Comparison of ENCODE assay signal across 20 cellular contexts in genomic region chr3:46665763-46666470, GRCh38. TPM values are rescaled to one million over a fixed set of nuclear protein-coding genes. Genes with fewer than 3 reads are reported as not detected.
A peak's percentile ranks its signal among the peaks of the same experiment; 100 is the strongest.
DNase-seq lines count a peak whose midpoint lies in the region; ATAC-seq and TF ChIP-seq lines count a peak whose summit lies in the region.
"Had no signal": no experiment of that assay in that cellular context is flagged by ENCODE, and none has a peak within 500 bp of the region (broad histone marks: within the 10 kb centered on the region; RNA-seq: fewer than 3 reads in every experiment).

No MANE protein-coding gene starts in this region.

- no peak overlapping the region for H3K27ac Mint-ChIP-seq in activated naive CD4-positive, alpha-beta T cell treated with anti-CD3 and anti-CD28 coated beads, Interleukin-2, amount 50 U/mL, for 72 hours
- H3K27ac Mint-ChIP-seq: activated CD4-positive, alpha-beta T cell treated with anti-CD3 and anti-CD28 coated beads for 36 hours; activated naive CD8-positive, alpha-beta T cell treated with anti-CD3 and anti-CD28 coated beads, Interleukin-2, amount 10 ng/mL, durations not matched to agents 7 days and 5 days; T-helper 2 cell treated with Interferon-gamma antibody and Interleukin-4, amounts not matched to agents 5 μg/mL and 100 μg/mL, for 36 hours had no signal

- H3K36me3 ChIP-seq in heart right ventricle = peaks cover 0 to 10% (median 0%) of the 10 kb centered on the region in 9 donors
- H3K36me3 ChIP-seq in left ventricle myocardium inferior = no peaks in the 10 kb centered on the region
- no peaks in the 10 kb centered on the region for H3K36me3 ChIP-seq in upper lobe of right lung

- TF ChIP-seq CTCF in heart right ventricle (IDR thresholded peaks at IDR 0.05) = no peak
- no peak for TF ChIP-seq CTCF in left ventricle myocardium inferior (IDR thresholded peaks at IDR 0.05; ENCODE audit: borderline replicate concordance)
- TF ChIP-seq CTCF in upper lobe of right lung (IDR thresholded peaks at IDR 0.05) = no peak

- no peaks in the 10 kb centered on the region for H3K9me3 Mint-ChIP-seq in activated naive CD4-positive, alpha-beta T cell treated with anti-CD3 and anti-CD28 coated beads, Interleukin-2, amount 50 U/mL, for 72 hours
- H3K9me3 Mint-ChIP-seq: activated naive CD8-positive, alpha-beta T cell treated with anti-CD3 and anti-CD28 coated beads, Interleukin-2, amount 10 ng/mL, durations not matched to agents 7 days and 5 days; T-helper 2 cell treated with Interferon-gamma antibody and Interleukin-4, amounts not matched to agents 5 μg/mL and 100 μg/mL, for 36 hours had no signal

- 74 to 75% methylated on average over 9 of the region's 9 CpGs for WGBS in heart right ventricle, 2 donors

- no peak overlapping the region for H3K4me3 ChIP-seq in heart right ventricle
- no peak overlapping the region for H3K4me3 ChIP-seq in left ventricle myocardium inferior
- H3K4me3 ChIP-seq in upper lobe of right lung = no peak overlapping the region
- H3K4me3 ChIP-seq: gastrocnemius medialis had no signal

- H3K27me3 ChIP-seq in heart right ventricle (no peaks in the 10 kb centered on the region), left ventricle myocardium inferior (ENCODE audit: low read depth) (no peaks in the 10 kb centered on the region), upper lobe of right lung (no peaks in the 10 kb centered on the region)
- H3K27me3 ChIP-seq: gastrocnemius medialis had no signal

- no peaks in the 10 kb centered on the region for H3K36me3 Mint-ChIP-seq in activated naive CD4-positive, alpha-beta T cell treated with anti-CD3 and anti-CD28 coated beads, Interleukin-2, amount 50 U/mL, for 72 hours
- H3K36me3 Mint-ChIP-seq: activated naive CD8-positive, alpha-beta T cell treated with anti-CD3 and anti-CD28 coated beads, Interleukin-2, amount 10 ng/mL, durations not matched to agents 7 days and 5 days had no signal

- ATAC-seq in heart right ventricle = peak in 1 of 8 donors; percentile 0
- no peak for ATAC-seq in left ventricle myocardium superior
- ATAC-seq in upper lobe of right lung = no peak
- no peak for ATAC-seq in activated naive CD4-positive, alpha-beta T cell treated with anti-CD3 and anti-CD28 coated beads, Interleukin-2, amount 50 U/mL, for 72 hours
- ATAC-seq: activated CD4-positive, alpha-beta T cell treated with anti-CD3 and anti-CD28 coated beads for 36 hours; gastrocnemius medialis had no signal

- H3K27ac ChIP-seq in heart right ventricle = peak overlapping the region; percentile 38 to 91 (median 80)
- peak overlapping the region; percentile 86 for H3K27ac ChIP-seq in left ventricle myocardium inferior (replicated peaks)
- no peak overlapping the region for H3K27ac ChIP-seq in upper lobe of right lung
- H3K27ac ChIP-seq: gastrocnemius medialis had no signal

- no peaks in the 10 kb centered on the region for H3K9me3 ChIP-seq in heart right ventricle
- no peaks in the 10 kb centered on the region for H3K9me3 ChIP-seq in left ventricle myocardium inferior (replicated peaks)
- no peaks in the 10 kb centered on the region for H3K9me3 ChIP-seq in upper lobe of right lung
- H3K9me3 ChIP-seq: gastrocnemius medialis had no signal

- H3K4me1 ChIP-seq in heart right ventricle (peaks cover 10 to 72% (median 47%) of the 10 kb centered on the region in 9 donors), left ventricle myocardium inferior (peaks cover 84% of the 10 kb centered on the region), upper lobe of right lung (peaks cover 10% of the 10 kb centered on the region)

- DNase-seq in heart right ventricle (no peak), left ventricle myocardium superior (no peak), NCI-H748 treated with DMSO at 0.1 percent for 48 hours (lab: John Stamatoyannopoulos, UW) (peak; percentile 56), left ventricle myocardium inferior (no peak), upper lobe of right lung (peak; percentile 41), NCI-H1930 (lab: John Stamatoyannopoulos, UW) (no peak), globus pallidus (ENCODE audit: low spot score) (no peak)
- DNase-seq in activated naive CD4-positive, alpha-beta T cell treated with anti-CD3 and anti-CD28 coated beads, Interleukin-2, amount 50 U/mL, for 72 hours (ENCODE audit: low spot score in 2 of 2) = no peak
- DNase-seq: activated CD4-positive, alpha-beta T cell treated with anti-CD3 and anti-CD28 coated beads for 36 hours; activated naive CD8-positive, alpha-beta T cell treated with anti-CD3 and anti-CD28 coated beads, Interleukin-2, amount 10 ng/mL, durations not matched to agents 7 days and 5 days; central memory CD4-positive, alpha-beta T cell; midbrain; NCI-H1105 treated with DMSO at 0.1 percent for 48 hours; NCI-H526 treated with DMSO at 0.1 percent for 48 hours; nucleus accumbens; SHP77 treated with DMSO at 0.1 percent for 48 hours; small intestine; stimulated activated naive CD4-positive, alpha-beta T cell treated with Interleukin-2 at 50 U/mL for 16 hours had no signal

- intact Hi-C loops in heart right ventricle (cut with DNase I) = loop anchor here in 2 of 10 donors (2.0 to 10.0 kb wide), 2 partner anchors 29 to 101 kb away; partner anchors contain the start of gene LRRC2 (in 2 of the 2)
- intact Hi-C loops in left ventricle myocardium superior (cut with micrococcal nuclease) = no loop called here
- intact Hi-C loops in left ventricle myocardium inferior (cut with micrococcal nuclease) = no loop called here
- intact Hi-C loops in upper lobe of right lung (cut with DNase I) = no loop called here

RNA-seq across cellular contexts. Expression of gene ALS2CL, which starts 27.6 kb away (rescaled TPM):
- total RNA-seq in heart right ventricle = 10 to 100 TPM; 16.3 to 41.6 (median 21.6) TPM
- polyA plus RNA-seq in heart right ventricle = 100 to 1,000 TPM in 1 of 2 donors, 10 to 100 TPM in 1; 15.6 to 102 TPM
- total RNA-seq in left ventricle myocardium superior = 33.1 TPM
- total RNA-seq in left ventricle myocardium inferior = 33.7 TPM
- 64.5 TPM for total RNA-seq in upper lobe of right lung
- 1 to 10 TPM; 2.0 to 8.1 TPM for total RNA-seq in activated naive CD4-positive, alpha-beta T cell treated with anti-CD3 and anti-CD28 coated beads, Interleukin-2, amount 50 U/mL, for 72 hours

RNA-seq across cellular contexts. Expression of gene TMIE, which starts 35.3 kb away (rescaled TPM):
- total RNA-seq in heart right ventricle = 1 to 10 TPM in 1 of 10 donors, under 1 TPM in 8, not detected in 1; 0.21 to 1.1 (median 0.48) TPM
- 1 to 10 TPM in 1 of 2 donors, under 1 TPM in 1; 0.39 to 1.2 TPM for polyA plus RNA-seq in heart right ventricle
- 0.74 TPM for total RNA-seq in left ventricle myocardium superior
- total RNA-seq in left ventricle myocardium inferior = 1.5 TPM
- 1.7 TPM for total RNA-seq in upper lobe of right lung
- total RNA-seq in activated naive CD4-positive, alpha-beta T cell treated with anti-CD3 and anti-CD28 coated beads, Interleukin-2, amount 50 U/mL, for 72 hours = 1 to 10 TPM in 1 of 2 donors, under 1 TPM in 1; 0.84 to 1.0 TPM

RNA-seq across cellular contexts. Expression of gene PRSS50, which starts 51.8 kb away (rescaled TPM):
- under 1 TPM in 8 of 10 donors, not detected in 2; 0.09 to 0.37 (median 0.25) TPM for total RNA-seq in heart right ventricle
- polyA plus RNA-seq in heart right ventricle = under 1 TPM; 0.43 to 0.88 TPM
- total RNA-seq in left ventricle myocardium superior = 0.10 TPM
- 0.22 TPM for total RNA-seq in left ventricle myocardium inferior
- total RNA-seq in upper lobe of right lung = 0.20 TPM
- total RNA-seq in activated naive CD4-positive, alpha-beta T cell treated with anti-CD3 and anti-CD28 coated beads, Interleukin-2, amount 50 U/mL, for 72 hours = not detected
- total RNA-seq: activated CD4-positive, alpha-beta T cell treated with anti-CD3 and anti-CD28 coated beads for 36 hours; activated naive CD8-positive, alpha-beta T cell treated with anti-CD3 and anti-CD28 coated beads, Interleukin-2, amount 10 ng/mL, durations not matched to agents 7 days and 5 days; gastrocnemius medialis had no signal

RNA-seq across cellular contexts. Expression of gene FAM240A, which starts 53.6 kb away (rescaled TPM):
- under 1 TPM in 1 of 10 donors, not detected in 9; 0.19 TPM for total RNA-seq in heart right ventricle
- polyA plus RNA-seq in heart right ventricle = not detected
- total RNA-seq in left ventricle myocardium superior = not detected
- total RNA-seq in left ventricle myocardium inferior = not detected
- not detected for total RNA-seq in upper lobe of right lung
- total RNA-seq in activated naive CD4-positive, alpha-beta T cell treated with anti-CD3 and anti-CD28 coated beads, Interleukin-2, amount 50 U/mL, for 72 hours = not detected
- total RNA-seq: activated CD4-positive, alpha-beta T cell treated with anti-CD3 and anti-CD28 coated beads for 36 hours; activated naive CD8-positive, alpha-beta T cell treated with anti-CD3 and anti-CD28 coated beads, Interleukin-2, amount 10 ng/mL, durations not matched to agents 7 days and 5 days had no signal
- polyA plus RNA-seq: small intestine had no signal

Comparison
In these comparisons a context has a peak if more than half of its experiments do, and no peak if none do; other contexts are left out.
1. DNase-seq: peak in NCI-H748 treated with DMSO at 0.1 percent for 48 hours (single experiment) and upper lobe of right lung (single experiment); none in heart right ventricle (0 of 2), left ventricle myocardium superior (single experiment), left ventricle myocardium inferior (single experiment), activated naive CD4-positive, alpha-beta T cell treated with anti-CD3 and anti-CD28 coated beads, Interleukin-2, amount 50 U/mL, for 72 hours (0 of 2), NCI-H1930 (0 of 2) and globus pallidus (single experiment).